Comparison of ENCODE assay signal across 9 cellular contexts in genomic region chr9:130766031-130766903, GRCh38.
DNase-seq lines count a peak whose midpoint lies in the region; ATAC-seq and TF ChIP-seq lines count a peak whose summit lies in the region.
"Had no signal": no experiment of that assay in that cellular context is flagged by ENCODE, and none has a peak within 500 bp of the region (broad histone marks: within the 10 kb centered on the region; RNA-seq: fewer than 3 reads in every experiment).

No MANE protein-coding gene starts in this region.

- no peak for TF ChIP-seq CTCF in epithelial cell of proximal tubule (conservative IDR thresholded peaks at IDR 0.05; ENCODE audit: low read depth, low read length)
- TF ChIP-seq CTCF in parathyroid adenoma (IDR thresholded peaks at IDR 0.05), result no peak

- H3K4me3 Mint-ChIP-seq in CD4-positive, alpha-beta memory T cell, result no peak overlapping the region

- no peaks in the 10 kb centered on the region for H3K4me1 ChIP-seq in CD4-positive, alpha-beta memory T cell (ENCODE audit: insufficient read depth, low read length)
- H3K4me1 ChIP-seq in Karpas-422 (ENCODE audit: low read length) (peaks cover 10% of the 10 kb centered on the region), parathyroid adenoma (no peaks in the 10 kb centered on the region)

- peaks cover 45% of the 10 kb centered on the region; the same call in 1 of the 2 replicates for H4K20me1 ChIP-seq in Karpas-422 (ENCODE audit: insufficient read depth, low read depth, low read length)

- peak overlapping the region in 5 of 7 donors; percentile 20 to 85 (median 62) for H3K27ac Mint-ChIP-seq in CD4-positive, alpha-beta memory T cell

- H3K36me3 Mint-ChIP-seq in CD4-positive, alpha-beta memory T cell, result no peaks in the 10 kb centered on the region

- H3K27me3 ChIP-seq in CD4-positive, alpha-beta memory T cell (ENCODE audit: insufficient read depth, low read length), result no peaks in the 10 kb centered on the region
- H3K27me3 ChIP-seq in Karpas-422 (ENCODE audit: low read length) (no peaks in the 10 kb centered on the region), parathyroid adenoma (ENCODE audit: control insufficient read depth, insufficient read depth, low read length) (no peaks in the 10 kb centered on the region)

- H3K9ac ChIP-seq in Karpas-422 (ENCODE audit: low read length), result no peak overlapping the region
- no peak overlapping the region for H3K9ac ChIP-seq in parathyroid adenoma

- POLR2A ChIA-PET in CD4-positive, alpha-beta memory T cell (lab: Charles Lee; ENCODE audit: partially characterized antibody), result no interaction called here

- H3K27ac ChIP-seq in CD4-positive, alpha-beta memory T cell (ENCODE audit: low read depth, low read length), result no peak overlapping the region
- H3K27ac ChIP-seq in Karpas-422 (ENCODE audit: low read length) (no peak overlapping the region), parathyroid adenoma (no peak overlapping the region)

- no peak for ATAC-seq in HG02852 (IDR thresholded peaks at IDR 0.05; ENCODE audit: unreplicated experiment)

- no peaks in the 10 kb centered on the region for H3K9me2 ChIP-seq in Karpas-422 (replicated peaks; ENCODE audit: insufficient read depth, low read length)

- intact Hi-C loops in CD4-positive, alpha-beta memory T cell (cut with micrococcal nuclease), result no loop called here

- no peak overlapping the region for H3K4me3 ChIP-seq in CD4-positive, alpha-beta memory T cell (ENCODE audit: low read length in 2 of 2)
- H3K4me3 ChIP-seq in Karpas-422 (ENCODE audit: low read length) (no peak overlapping the region), epithelial cell of proximal tubule (ENCODE audit: low read depth, low read length) (no peak overlapping the region), parathyroid adenoma (ENCODE audit: low read depth, low read length) (no peak overlapping the region)

- H3K9me3 Mint-ChIP-seq in CD4-positive, alpha-beta memory T cell, result no peaks in the 10 kb centered on the region

- H3K79me2 ChIP-seq in Karpas-422 (ENCODE audit: low read length), result no peaks in the 10 kb centered on the region
- peaks cover 17% of the 10 kb centered on the region for H3K79me2 ChIP-seq in parathyroid adenoma

- no peaks in the 10 kb centered on the region for H3K9me3 ChIP-seq in CD4-positive, alpha-beta memory T cell (ENCODE audit: control insufficient read depth in 1 of 2, low read length in 2 of 2)
- H3K9me3 ChIP-seq in Karpas-422 (ENCODE audit: low read length) (no peaks in the 10 kb centered on the region), parathyroid adenoma (ENCODE audit: control insufficient read depth, low read length) (no peaks in the 10 kb centered on the region)

- H3K36me3 ChIP-seq in CD4-positive, alpha-beta memory T cell (ENCODE audit: insufficient read depth, low read length), result no peaks in the 10 kb centered on the region
- H3K36me3 ChIP-seq in Karpas-422 (ENCODE audit: insufficient read depth, low read length) (no peaks in the 10 kb centered on the region), parathyroid adenoma (ENCODE audit: control insufficient read depth, insufficient read depth, low read length) (no peaks in the 10 kb centered on the region)

- no peak for DNase-seq in CD4-positive, alpha-beta memory T cell
- peak; percentile 38 for DNase-seq in Karpas-422
- peak; percentile 55 for DNase-seq in epithelial cell of proximal tubule (ENCODE audit: low read depth)
- no peak for DNase-seq in activated effector memory CD4-positive, alpha-beta T cell treated with anti-CD3 and anti-CD28 coated beads, Interleukin-2, amount 50 U/mL, for 16 hours
- no peak for DNase-seq in stimulated activated CD4-positive, alpha-beta T cell treated with anti-CD3 and anti-CD28 coated beads, Interleukin-2, amount 100 ng/mL, for 48 hours
- DNase-seq in NCI-H1417 (lab: John Stamatoyannopoulos, UW), result no peak
- DNase-seq: amniotic stem cell had no signal

- H3K27me3 Mint-ChIP-seq in CD4-positive, alpha-beta memory T cell, result no peaks in the 10 kb centered on the region

- H2AFZ ChIP-seq in Karpas-422 (ENCODE audit: low read length) (no peak overlapping the region), parathyroid adenoma (no peak overlapping the region)

- H3K4me2 ChIP-seq in Karpas-422 (ENCODE audit: low read depth, low read length, poor library complexity, severe bottlenecking), result no peak overlapping the region
- H3K4me2 ChIP-seq in parathyroid adenoma (ENCODE audit: low read length), result peak overlapping the region; percentile 9

- CTCF ChIA-PET in CD4-positive, alpha-beta memory T cell (lab: Charles Lee; ENCODE audit: partially characterized antibody), result no interaction called here

- peaks cover 27 to 48% (median 40%) of the 10 kb centered on the region in 4 donors for H3K4me1 Mint-ChIP-seq in CD4-positive, alpha-beta memory T cell

Comparison
In these comparisons a context has a peak if more than half of its experiments do, and no peak if none do; other contexts are left out.
1. DNase-seq: peak in Karpas-422 (single experiment) and epithelial cell of proximal tubule (single experiment); none in CD4-positive, alpha-beta memory T cell (0 of 5), activated effector memory CD4-positive, alpha-beta T cell treated with anti-CD3 and anti-CD28 coated beads, Interleukin-2, amount 50 U/mL, for 16 hours (single experiment), stimulated activated CD4-positive, alpha-beta T cell treated with anti-CD3 and anti-CD28 coated beads, Interleukin-2, amount 100 ng/mL, for 48 hours (0 of 2) and NCI-H1417 (0 of 3).